Comparison of ENCODE assay signal across 8 cellular contexts in genomic region chr22:45994516-45995404, GRCh38. TPM values are rescaled to one million over a fixed set of nuclear protein-coding genes. Genes with fewer than 3 reads are reported as not detected.
DNase-seq lines count a peak whose midpoint lies in the region; ATAC-seq, FAIRE-seq and TF ChIP-seq lines count a peak whose summit lies in the region.

No MANE protein-coding gene starts in this region.

- no peaks in the 10 kb centered on the region for H3K36me3 Mint-ChIP-seq in activated T-cell treated with anti-CD3 and anti-CD28 coated beads, Interleukin-2, amount 50 U/mL, for 4 hours (ENCODE audit: insufficient read depth)

- POLR2A ChIA-PET in Panc1 (lab: Charles Lee) = no interaction called here

- H3K36me3 ChIP-seq in Panc1 (ENCODE audit: control insufficient read depth, insufficient read depth, low read length) = no peaks in the 10 kb centered on the region
- no peaks in the 10 kb centered on the region for H3K36me3 ChIP-seq in thoracic aorta

- TF ChIP-seq CTCF in Panc1 (IDR thresholded peaks at IDR 0.05) = peak; percentile 88
- peak; percentile 97 for TF ChIP-seq CTCF in thoracic aorta (IDR thresholded peaks at IDR 0.05)

- peak; percentile 88 for ATAC-seq in Panc1
- ATAC-seq in activated T-cell treated with anti-CD3 and anti-CD28 coated beads, Interleukin-2, amount 50 U/mL, for 4 hours = peak; percentile 79 to 83
- ATAC-seq in thoracic aorta (ENCODE audit: insufficient number of reproducible peaks, low FRiP score, low read depth) = no peak
- no peak for ATAC-seq in GM21825 (IDR thresholded peaks at IDR 0.05; ENCODE audit: unreplicated experiment)

- no TSS peak for BruUV-seq in Panc1 (replicated peaks; lab: Mats Ljungman, UMichigan)

- no peaks in the 10 kb centered on the region for H3K4me1 Mint-ChIP-seq in activated T-cell treated with anti-CD3 and anti-CD28 coated beads, Interleukin-2, amount 50 U/mL, for 4 hours (ENCODE audit: low read depth)

- H3K27me3 ChIP-seq in Panc1 (ENCODE audit: control insufficient read depth, insufficient read depth, low read length) (no peaks in the 10 kb centered on the region), thoracic aorta (replicated peaks; ENCODE audit: insufficient read depth) (no peaks in the 10 kb centered on the region)

- H3K27ac ChIP-seq in Panc1 (ENCODE audit: low read length) (0 out of 2 replicates have a peak overlapping the region, but pooled peaks have one; percentile 54), thoracic aorta (no peak overlapping the region)

- DNase-seq in AG08395 (ENCODE audit: low spot score) = peak; percentile 83
- peak; percentile 76 for DNase-seq in GM19239 (ENCODE audit: insufficient read length, low spot score)
- DNase-seq in Panc1 (ENCODE audit: low read depth, low spot score) = no peak
- DNase-seq in activated T-cell treated with anti-CD3 and anti-CD28 coated beads, Interleukin-2, amount 50 U/mL, for 4 hours = peak; percentile 82
- peak; percentile 58 for DNase-seq in fibroblast of peridontal ligament (ENCODE audit: extremely low read depth)
- DNase-seq in occipital lobe (lab: John Stamatoyannopoulos, UW) = peak; percentile 53
- no peak for DNase-seq in thoracic aorta (ENCODE audit: low spot score)

- H3K27me3 Mint-ChIP-seq in activated T-cell treated with anti-CD3 and anti-CD28 coated beads, Interleukin-2, amount 50 U/mL, for 4 hours (ENCODE audit: low read depth) = no peaks in the 10 kb centered on the region

- H3K4me3 ChIP-seq in Panc1 (ENCODE audit: low read depth in 2 of 2, low read length in 2 of 2) (no peak overlapping the region), thoracic aorta (no peak overlapping the region)

- H3K9me3 ChIP-seq in Panc1 (ENCODE audit: control insufficient read depth, insufficient read depth, low read depth, low read length) (no peaks in the 10 kb centered on the region), thoracic aorta (no peaks in the 10 kb centered on the region)

- peak; percentile 95 for FAIRE-seq in GM19239 (lab: Jason Lieb, UNC)

- CTCF ChIA-PET in Panc1 (lab: Charles Lee) = interaction anchor here (0.6 kb wide), 1 partner anchor 364 kb away, joined by 3 read pairs; no protein-coding TSS in a partner anchor

- H3K4me3 Mint-ChIP-seq in activated T-cell treated with anti-CD3 and anti-CD28 coated beads, Interleukin-2, amount 50 U/mL, for 4 hours = no peak overlapping the region

- in situ Hi-C loops in Panc1 (cut with HindIII; ENCODE audit: low pct_unique_long_range_greater_than_20kb, low sequenced_read_pairs) = no loop called here

- H3K4me1 ChIP-seq in Panc1 (ENCODE audit: control insufficient read depth, insufficient read depth, low read length) (peaks cover 16% of the 10 kb centered on the region), thoracic aorta (ENCODE audit: control insufficient read depth in 1 of 2, low read depth in 2 of 2) (peaks cover 25 to 46% of the 10 kb centered on the region in 2 donors)

- intact Hi-C loops in Panc1 (cut with micrococcal nuclease; ENCODE audit: unreplicated experiment) = loop anchor here (5.0 to 10.0 kb wide), 2 partner anchors 120 to 318 kb away; no protein-coding TSS in a partner anchor

- H3K9me3 Mint-ChIP-seq in activated T-cell treated with anti-CD3 and anti-CD28 coated beads, Interleukin-2, amount 50 U/mL, for 4 hours = no peaks in the 10 kb centered on the region

RNA-seq across cellular contexts. Expression of gene WNT7B, which starts 17.8 kb away (rescaled TPM):
- total RNA-seq in Panc1 (2021; ENCODE audit: unreplicated experiment) (52.1 TPM), occipital lobe (6.6 TPM), thoracic aorta (not detected)
- 46.4 TPM for polyA plus RNA-seq in Panc1 (2012; ENCODE audit: insufficient read length)
- under 1 TPM in 1 of 3 donors, not detected in 2; 0.05 TPM for total RNA-seq in activated T-cell treated with anti-CD3 and anti-CD28 coated beads, Interleukin-2, amount 50 U/mL, for 4 hours

Comparison
In these comparisons a context has a peak if more than half of its experiments do, and no peak if none do; other contexts are left out.
1. DNase-seq: peak in AG08395 (single experiment), GM19239 (single experiment), activated T-cell treated with anti-CD3 and anti-CD28 coated beads, Interleukin-2, amount 50 U/mL, for 4 hours (single experiment), fibroblast of peridontal ligament (single experiment) and occipital lobe (single experiment); none in Panc1 (single experiment) and thoracic aorta (single experiment).
2. ATAC-seq: peak in Panc1 (single experiment) and activated T-cell treated with anti-CD3 and anti-CD28 coated beads, Interleukin-2, amount 50 U/mL, for 4 hours (2 of 2); none in thoracic aorta (single experiment) and GM21825 (single experiment).